Comparison of ENCODE assay signal across 10 cellular contexts in the genomic region with DNA sequence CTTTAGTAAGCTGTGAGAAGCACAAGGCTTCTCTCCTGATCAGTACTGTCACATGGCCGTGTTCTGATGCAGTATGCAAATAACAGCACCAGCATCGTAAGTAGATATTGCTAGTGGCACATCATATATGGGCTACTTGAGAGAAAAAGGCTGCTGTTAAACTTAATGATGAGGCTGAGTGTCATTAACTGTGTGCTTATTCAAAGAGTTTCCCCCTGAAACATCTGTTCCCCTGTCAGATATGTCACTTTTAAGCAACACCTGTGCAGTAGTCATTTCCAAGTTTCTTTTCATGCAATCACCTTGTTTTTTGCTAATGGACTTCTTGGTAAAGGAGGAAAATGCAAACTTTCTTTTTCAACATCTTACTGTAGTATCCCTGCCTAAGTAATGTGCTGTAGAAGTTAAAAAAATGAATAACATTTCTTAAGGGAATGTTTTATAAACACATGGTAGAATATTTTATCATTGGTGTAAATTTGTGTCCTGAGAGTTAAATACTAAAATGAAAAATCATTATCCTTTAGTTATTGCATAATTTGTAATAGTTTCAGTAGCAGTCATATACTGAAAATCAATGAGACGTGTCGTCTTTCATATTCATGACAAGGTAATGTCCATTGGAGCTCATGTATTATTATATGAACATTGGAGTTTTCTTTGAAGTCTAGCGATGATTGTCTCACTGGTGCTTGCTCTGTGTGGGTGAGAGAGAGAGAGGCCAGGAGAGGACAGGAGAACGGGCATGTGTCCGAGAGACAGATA.
A peak's percentile ranks its signal among the peaks of the same experiment; 100 is the strongest.
DNase-seq lines count a peak whose midpoint lies in the region; ATAC-seq and TF ChIP-seq lines count a peak whose summit lies in the region.
"Had no signal": no experiment of that assay in that cellular context is flagged by ENCODE, and none has a peak within 500 bp of the region (broad histone marks: within the 10 kb centered on the region; RNA-seq: fewer than 3 reads in every experiment).

No MANE protein-coding gene starts in this region.

- H2AFZ ChIP-seq in PC-3 (ENCODE audit: low read length), result no peak overlapping the region

- no TSS peak for BruUV-seq in PC-3 (replicated peaks; lab: Mats Ljungman, UMichigan)

- no peaks in the 10 kb centered on the region for H3K36me3 ChIP-seq in PC-3 (ENCODE audit: low read depth, low read length)
- H3K36me3 ChIP-seq: HAP-1 had no signal

- CTCF ChIA-PET in PC-3 (lab: Charles Lee), result no interaction called here

- no peaks in the 10 kb centered on the region for H3K79me2 ChIP-seq in PC-3 (ENCODE audit: low read length)

- no peak overlapping the region for H3K9ac ChIP-seq in PC-3 (ENCODE audit: low read length)

- H3K27me3 ChIP-seq in PC-3 (ENCODE audit: low read length), result no peaks in the 10 kb centered on the region

- ATAC-seq in GM18873 (IDR thresholded peaks at IDR 0.05; ENCODE audit: low FRiP score, unreplicated experiment), result peak; percentile 96
- peak; percentile 94 for ATAC-seq in GM21528 (IDR thresholded peaks at IDR 0.05; ENCODE audit: low FRiP score, unreplicated experiment)
- ATAC-seq in HG03108 (IDR thresholded peaks at IDR 0.05; ENCODE audit: unreplicated experiment), result peak; percentile 94
- no peak for ATAC-seq in PC-3
- ATAC-seq: SK-N-SH treated with all-trans-retinoic acid at 6 μM for 48 hours had no signal

- no peaks in the 10 kb centered on the region for H3K9me2 ChIP-seq in PC-3 (replicated peaks; ENCODE audit: low read length)

- no peak overlapping the region for H3K4me2 ChIP-seq in PC-3 (ENCODE audit: low read length)

- no peaks in the 10 kb centered on the region for H4K20me1 ChIP-seq in PC-3 (ENCODE audit: low read length)

- intact Hi-C loops in PC-3 (cut with micrococcal nuclease), result no loop called here

- no peaks in the 10 kb centered on the region for H3F3A ChIP-seq in PC-3 (ENCODE audit: low read length, unreplicated experiment)

- DNase-seq in NCI-H526 treated with DMSO at 0.1 percent for 48 hours (lab: John Stamatoyannopoulos, UW) (peak; percentile 84), PC-3 (no peak), NOMO-1 treated with DMSO at 0.1 percent for 48 hours (lab: John Stamatoyannopoulos, UW; ENCODE audit: unreplicated experiment) (no peak), AG20443 (ENCODE audit: low spot score) (no peak), GOT3 (lab: John Stamatoyannopoulos, UW) (no peak)

- no peak overlapping the region for H3K4me3 ChIP-seq in PC-3 (ENCODE audit: low read length)
- H3K4me3 ChIP-seq: HAP-1 had no signal

- POLR2A ChIA-PET in PC-3 (lab: Charles Lee; ENCODE audit: unreplicated experiment), result no interaction called here

- no peak overlapping the region for H3K27ac ChIP-seq in PC-3 (ENCODE audit: low read length)

- H3K9me3 ChIP-seq in PC-3 (ENCODE audit: low read length), result peaks cover 5% of the 10 kb centered on the region
- H3K9me3 ChIP-seq: HAP-1 had no signal

- no peaks in the 10 kb centered on the region for H3K4me1 ChIP-seq in PC-3 (ENCODE audit: insufficient read depth, low read length)
- H3K4me1 ChIP-seq: HAP-1 had no signal

- no peak for TF ChIP-seq CTCF in PC-3 (conservative IDR thresholded peaks at IDR 0.05; ENCODE audit: low read depth, low read length)
